17 cellular contexts compared by ENCODE assay signal in genomic region chr20:39785252-39785917, GRCh38.
"Had no signal": no experiment of that assay in that cellular context is flagged by ENCODE, and none has a peak within 500 bp of the region (broad histone marks: within the 10 kb centered on the region; RNA-seq: fewer than 3 reads in every experiment).

No MANE protein-coding gene starts in this region.

- H3K27me3 ChIP-seq: foreskin keratinocyte, spleen, upper lobe of left lung had no signal

- H3K36me3 ChIP-seq: left ventricle myocardium inferior, spleen, upper lobe of left lung had no signal

- H3K27ac Mint-ChIP-seq: activated CD4-positive, alpha-beta memory T cell treated with anti-CD3 and anti-CD28 coated beads for 36 hours; activated naive CD8-positive, alpha-beta T cell treated with anti-CD3 and anti-CD28 coated beads, Interleukin-2, amount 10 ng/mL, durations not matched to agents 7 days and 5 days; activated T-cell treated with anti-CD3 and anti-CD28 coated beads, Interleukin-2, amount 50 U/mL, for 72 hours; stimulated activated naive B cell treated with anti-CD40 and anti-IgM and Interleukin-4, amounts not matched to agents 10 μg/mL and 1 μg/mL and 100 μg/mL, for 72 hours had no signal

- H3K27ac ChIP-seq: coronary artery, foreskin keratinocyte, left ventricle myocardium inferior, spleen, upper lobe of left lung had no signal

- H3K9me3 ChIP-seq: upper lobe of left lung had no signal

- H3K4me3 ChIP-seq: coronary artery, left ventricle myocardium inferior, spleen, upper lobe of left lung had no signal

- H3K4me3 Mint-ChIP-seq: activated CD4-positive, alpha-beta memory T cell treated with anti-CD3 and anti-CD28 coated beads for 36 hours; activated naive CD8-positive, alpha-beta T cell treated with anti-CD3 and anti-CD28 coated beads, Interleukin-2, amount 10 ng/mL, durations not matched to agents 7 days and 5 days; activated T-cell treated with anti-CD3 and anti-CD28 coated beads, Interleukin-2, amount 50 U/mL, for 72 hours; stimulated activated naive B cell treated with anti-CD40 and anti-IgM and Interleukin-4, amounts not matched to agents 10 μg/mL and 1 μg/mL and 100 μg/mL, for 72 hours had no signal

- H3K4me1 Mint-ChIP-seq: activated naive CD8-positive, alpha-beta T cell treated with anti-CD3 and anti-CD28 coated beads, Interleukin-2, amount 10 ng/mL, durations not matched to agents 7 days and 5 days; stimulated activated naive B cell treated with anti-CD40 and anti-IgM and Interleukin-4, amounts not matched to agents 10 μg/mL and 1 μg/mL and 100 μg/mL, for 72 hours had no signal

- DNase-seq: activated CD4-positive, alpha-beta memory T cell treated with anti-CD3 and anti-CD28 coated beads for 36 hours; activated naive CD8-positive, alpha-beta T cell treated with anti-CD3 and anti-CD28 coated beads, Interleukin-2, amount 10 ng/mL, durations not matched to agents 7 days and 5 days; activated T-cell treated with anti-CD3 and anti-CD28 coated beads, Interleukin-2, amount 50 U/mL, for 72 hours; aorta; central memory CD4-positive, alpha-beta T cell; effector CD4-positive, alpha-beta T cell; foreskin keratinocyte; left ventricle myocardium inferior; right cardiac atrium; spleen; stimulated activated CD4-positive, alpha-beta T cell treated with anti-CD3 and anti-CD28 coated beads, Interleukin-1b, Interleukin-23, amount 100 ng/mL, for 48 hours; stimulated activated naive B cell treated with anti-CD40 and anti-IgM and Interleukin-4, amounts not matched to agents 10 μg/mL and 1 μg/mL and 100 μg/mL, for 72 hours; substantia nigra; T-helper 9 cell; upper lobe of left lung had no signal

- FAIRE-seq: endothelial cell of umbilical vein had no signal

- H3K36me3 Mint-ChIP-seq: activated CD4-positive, alpha-beta memory T cell treated with anti-CD3 and anti-CD28 coated beads for 36 hours; activated naive CD8-positive, alpha-beta T cell treated with anti-CD3 and anti-CD28 coated beads, Interleukin-2, amount 10 ng/mL, durations not matched to agents 7 days and 5 days; stimulated activated naive B cell treated with anti-CD40 and anti-IgM and Interleukin-4, amounts not matched to agents 10 μg/mL and 1 μg/mL and 100 μg/mL, for 72 hours had no signal

- H3K4me1 ChIP-seq: foreskin keratinocyte, left ventricle myocardium inferior, spleen, upper lobe of left lung had no signal

- ATAC-seq: activated T-cell treated with anti-CD3 and anti-CD28 coated beads, Interleukin-2, amount 50 U/mL, for 72 hours; foreskin keratinocyte; right cardiac atrium; stimulated activated naive B cell treated with anti-CD40 and anti-IgM and Interleukin-4, amounts not matched to agents 10 μg/mL and 1 μg/mL and 100 μg/mL, for 72 hours had no signal

- H3K27me3 Mint-ChIP-seq: activated CD4-positive, alpha-beta memory T cell treated with anti-CD3 and anti-CD28 coated beads for 36 hours; activated naive CD8-positive, alpha-beta T cell treated with anti-CD3 and anti-CD28 coated beads, Interleukin-2, amount 10 ng/mL, durations not matched to agents 7 days and 5 days; stimulated activated naive B cell treated with anti-CD40 and anti-IgM and Interleukin-4, amounts not matched to agents 10 μg/mL and 1 μg/mL and 100 μg/mL, for 72 hours had no signal
